Comparison of ENCODE assay signal across 24 cellular contexts in genomic region chr5:119239119-119239417, GRCh38.
DNase-seq lines count a peak whose midpoint lies in the region; ATAC-seq, FAIRE-seq and TF ChIP-seq lines count a peak whose summit lies in the region.
"Had no signal": no experiment of that assay in that cellular context is flagged by ENCODE, and none has a peak within 500 bp of the region (broad histone marks: within the 10 kb centered on the region; RNA-seq: fewer than 3 reads in every experiment).

No MANE protein-coding gene starts in this region.

- intact Hi-C loops in activated CD8-positive, alpha-beta T cell treated with anti-CD3 and anti-CD28 coated beads for 36 hours (cut with micrococcal nuclease), result no loop called here
- intact Hi-C loops in mammary epithelial cell (cut with micrococcal nuclease), result no loop called here

- no peaks in the 10 kb centered on the region for H3K27me3 Mint-ChIP-seq in activated CD8-positive, alpha-beta T cell treated with anti-CD3 and anti-CD28 coated beads for 36 hours
- H3K27me3 Mint-ChIP-seq in activated CD8-positive, alpha-beta T cell treated with anti-CD3 and anti-CD28 coated beads, Interleukin-2, amount 10 ng/mL, durations not matched to agents 7 days and 5 days (ENCODE audit: low read depth), result no peaks in the 10 kb centered on the region
- no peaks in the 10 kb centered on the region for H3K27me3 Mint-ChIP-seq in naive thymus-derived CD8-positive, alpha-beta T cell
- H3K27me3 Mint-ChIP-seq: CD4-positive, alpha-beta memory T cell had no signal

- CTCF ChIA-PET in activated CD8-positive, alpha-beta T cell treated with anti-CD3 and anti-CD28 coated beads for 36 hours (lab: Charles Lee), result interaction anchor here (1.3 to 3.7 kb wide), 5 partner anchors 16 to 251 kb away, joined by 4 to 22 read pairs (median 12); partner anchors contain the start of gene DTWD2
- CTCF ChIA-PET in activated CD8-positive, alpha-beta T cell treated with anti-CD3 and anti-CD28 coated beads, Interleukin-2, amount 10 ng/mL, durations not matched to agents 7 days and 5 days (lab: Charles Lee), result interaction anchor here (0.6 to 3.3 kb wide), 4 partner anchors 29 to 251 kb away, joined by 3 to 12 read pairs (median 6); partner anchors contain the start of gene DTWD2
- CTCF ChIA-PET in mammary epithelial cell (lab: Charles Lee; ENCODE audit: low non-redundant PET), result no interaction called here

- no TSS peak for BruUV-seq in mammary epithelial cell (replicated peaks; lab: Mats Ljungman, UMichigan)

- dilution Hi-C loops in mammary epithelial cell (cut with HindIII; ENCODE audit: low sequenced_read_pairs), result no loop called here

- H3K4me3 Mint-ChIP-seq in activated CD8-positive, alpha-beta T cell treated with anti-CD3 and anti-CD28 coated beads for 36 hours, result peak overlapping the region; percentile 53
- H3K4me3 Mint-ChIP-seq in activated CD8-positive, alpha-beta T cell treated with anti-CD3 and anti-CD28 coated beads, Interleukin-2, amount 10 ng/mL, durations not matched to agents 7 days and 5 days, result no peak overlapping the region
- H3K4me3 Mint-ChIP-seq in naive thymus-derived CD8-positive, alpha-beta T cell, result peak overlapping the region in 9 of 10 donors; percentile 6 to 80 (median 67)

- no peaks in the 10 kb centered on the region for H3K4me1 ChIP-seq in mammary epithelial cell (ENCODE audit: insufficient read depth, low read length)
- H3K4me1 ChIP-seq: BLaER1, Caco-2 had no signal

- H3K36me3 Mint-ChIP-seq in activated CD8-positive, alpha-beta T cell treated with anti-CD3 and anti-CD28 coated beads for 36 hours (ENCODE audit: low read depth), result peaks cover 12% of the 10 kb centered on the region
- peaks cover 21% of the 10 kb centered on the region for H3K36me3 Mint-ChIP-seq in activated CD8-positive, alpha-beta T cell treated with anti-CD3 and anti-CD28 coated beads, Interleukin-2, amount 10 ng/mL, durations not matched to agents 7 days and 5 days (ENCODE audit: low read depth)
- peaks cover 0 to 16% (median 13%) of the 10 kb centered on the region in 3 donors for H3K36me3 Mint-ChIP-seq in naive thymus-derived CD8-positive, alpha-beta T cell

- no peaks in the 10 kb centered on the region for H3K27me3 ChIP-seq in mammary epithelial cell (ENCODE audit: insufficient read depth, low read length)
- H3K27me3 ChIP-seq: BLaER1 had no signal

- peak; percentile 63 for ATAC-seq in activated CD8-positive, alpha-beta T cell treated with anti-CD3 and anti-CD28 coated beads for 36 hours
- ATAC-seq in activated CD8-positive, alpha-beta T cell treated with anti-CD3 and anti-CD28 coated beads, Interleukin-2, amount 10 ng/mL, durations not matched to agents 7 days and 5 days, result no peak
- peak; percentile 77 to 82 for ATAC-seq in naive thymus-derived CD8-positive, alpha-beta T cell
- ATAC-seq: HepG2 had no signal

- no peaks in the 10 kb centered on the region for H3K9me3 ChIP-seq in mammary epithelial cell (replicated peaks; ENCODE audit: insufficient read depth, low read length)
- H3K9me3 ChIP-seq: BLaER1, Caco-2 had no signal

- no peak for TF ChIP-seq CTCF in activated CD8-positive, alpha-beta T cell treated with anti-CD3 and anti-CD28 coated beads for 36 hours (IDR thresholded peaks at IDR 0.05)
- no peak for TF ChIP-seq CTCF in mammary epithelial cell (conservative IDR thresholded peaks at IDR 0.05 in 1 of 2, IDR thresholded peaks at IDR 0.05 in 1 of 2; ENCODE audit: extremely low read depth in 1 of 2, insufficient read depth in 1 of 2, low read depth in 1 of 2, low read length in 2 of 2)

- H3K27ac Mint-ChIP-seq in activated CD8-positive, alpha-beta T cell treated with anti-CD3 and anti-CD28 coated beads for 36 hours, result peak overlapping the region; percentile 82
- no peak overlapping the region for H3K27ac Mint-ChIP-seq in activated CD8-positive, alpha-beta T cell treated with anti-CD3 and anti-CD28 coated beads, Interleukin-2, amount 10 ng/mL, durations not matched to agents 7 days and 5 days
- peak overlapping the region; percentile 42 to 93 (median 90) for H3K27ac Mint-ChIP-seq in naive thymus-derived CD8-positive, alpha-beta T cell

- H3K9ac ChIP-seq in mammary epithelial cell (ENCODE audit: insufficient read depth, low read length), result no peak overlapping the region
- H3K9ac ChIP-seq: BLaER1, GM23248 had no signal

- H3K4me3 ChIP-seq in mammary epithelial cell (replicated peaks in 1 of 3; ENCODE audit: insufficient read depth in 1 of 3, low read depth in 2 of 3, low read length in 3 of 3), result no peak overlapping the region
- H3K4me3 ChIP-seq: BLaER1, GM23248 had no signal

- no peak overlapping the region for H2AFZ ChIP-seq in mammary epithelial cell (ENCODE audit: low read depth, low read length)
- H2AFZ ChIP-seq: GM23248 had no signal

- H3K79me2 ChIP-seq in mammary epithelial cell (ENCODE audit: insufficient read depth, low read length), result no peaks in the 10 kb centered on the region

- H3K27ac ChIP-seq in mammary epithelial cell (ENCODE audit: insufficient read depth, low read depth, low read length), result no peak overlapping the region
- H3K27ac ChIP-seq: BLaER1, GM23248 had no signal

- POLR2A ChIA-PET in activated CD8-positive, alpha-beta T cell treated with anti-CD3 and anti-CD28 coated beads for 36 hours (lab: Charles Lee), result interaction anchor here (1.2 kb wide), 1 partner anchor 12 kb away, joined by 3 read pairs; no protein-coding TSS in a partner anchor
- POLR2A ChIA-PET in activated CD8-positive, alpha-beta T cell treated with anti-CD3 and anti-CD28 coated beads, Interleukin-2, amount 10 ng/mL, durations not matched to agents 7 days and 5 days (lab: Charles Lee), result interaction anchor here (0.6 to 0.8 kb wide), 4 partner anchors 15 to 51 kb away, joined by 3 to 5 read pairs (median 4); no protein-coding TSS in a partner anchor
- POLR2A ChIA-PET in naive thymus-derived CD8-positive, alpha-beta T cell (lab: Charles Lee), result interaction anchor here (0.8 to 1.5 kb wide), 4 partner anchors 30 to 168 kb away, joined by 3 to 6 read pairs (median 4); partner anchors contain the start of gene DMXL1

- no peaks in the 10 kb centered on the region for H4K20me1 ChIP-seq in mammary epithelial cell (ENCODE audit: insufficient read depth, low read length)
- H4K20me1 ChIP-seq: BLaER1 had no signal

- H3K36me3 ChIP-seq in mammary epithelial cell (ENCODE audit: insufficient read depth, low read length), result no peaks in the 10 kb centered on the region

- H3K9me3 Mint-ChIP-seq in activated CD8-positive, alpha-beta T cell treated with anti-CD3 and anti-CD28 coated beads for 36 hours, result no peaks in the 10 kb centered on the region
- H3K9me3 Mint-ChIP-seq in activated CD8-positive, alpha-beta T cell treated with anti-CD3 and anti-CD28 coated beads, Interleukin-2, amount 10 ng/mL, durations not matched to agents 7 days and 5 days (ENCODE audit: insufficient read depth), result no peaks in the 10 kb centered on the region
- H3K9me3 Mint-ChIP-seq in naive thymus-derived CD8-positive, alpha-beta T cell, result no peaks in the 10 kb centered on the region
- H3K9me3 Mint-ChIP-seq: CD4-positive, alpha-beta memory T cell had no signal

- no peak for FAIRE-seq in RCC 7860 (lab: Jason Lieb, UNC)
- FAIRE-seq: HepG2 had no signal

- peaks cover 23% of the 10 kb centered on the region for H3K4me1 Mint-ChIP-seq in activated CD8-positive, alpha-beta T cell treated with anti-CD3 and anti-CD28 coated beads for 36 hours (ENCODE audit: low read depth)
- peaks cover 16% of the 10 kb centered on the region for H3K4me1 Mint-ChIP-seq in activated CD8-positive, alpha-beta T cell treated with anti-CD3 and anti-CD28 coated beads, Interleukin-2, amount 10 ng/mL, durations not matched to agents 7 days and 5 days (ENCODE audit: low read depth)
- peaks cover 10 to 33% (median 30%) of the 10 kb centered on the region in 4 donors for H3K4me1 Mint-ChIP-seq in naive thymus-derived CD8-positive, alpha-beta T cell

- no peak overlapping the region for H3K4me2 ChIP-seq in mammary epithelial cell (ENCODE audit: insufficient read depth, low read depth, low read length)
- H3K4me2 ChIP-seq: BLaER1 had no signal

- DNase-seq in activated CD8-positive, alpha-beta T cell treated with anti-CD3 and anti-CD28 coated beads for 36 hours, result no peak
- no peak for DNase-seq in activated CD8-positive, alpha-beta T cell treated with anti-CD3 and anti-CD28 coated beads, Interleukin-2, amount 10 ng/mL, durations not matched to agents 7 days and 5 days
- peak in 5 of 6 experiments; percentile 1 to 67 (median 44) for DNase-seq in stimulated activated naive CD4-positive, alpha-beta T cell (lab: John Stamatoyannopoulos, UW)
- DNase-seq in stimulated activated naive CD4-positive, alpha-beta T cell treated with Interleukin-2 at 50 U/mL for 16 hours (lab: John Stamatoyannopoulos, UW), result no peak
- peak in 5 of 10 donors; percentile 12 to 67 (median 40) for DNase-seq in naive thymus-derived CD8-positive, alpha-beta T cell
- DNase-seq in 8988T, result no peak
- no peak for DNase-seq in mammary epithelial cell
- no peak for DNase-seq in RCC 7860 (ENCODE audit: low spot score)
- DNase-seq: Caco-2, GM23248, H7, Kasumi-1, NCI-H1092 treated with DMSO at 0.1 percent for 48 hours, NCI-H1436, NCI-H187, NCI-H2081 treated with DMSO at 0.1 percent for 48 hours, NCI-H2171, NCI-H226, NCI-H510A, NCI-H69, SHP77 had no signal

- in situ Hi-C loops in mammary epithelial cell (cut with MboI; ENCODE audit: low sequenced_read_pairs in 2 of 2), result no loop called here

Comparison
In these comparisons a context has a peak if more than half of its experiments do, and no peak if none do; other contexts are left out.
1. DNase-seq: peak in stimulated activated naive CD4-positive, alpha-beta T cell (5 of 6); none in activated CD8-positive, alpha-beta T cell treated with anti-CD3 and anti-CD28 coated beads for 36 hours (single experiment), activated CD8-positive, alpha-beta T cell treated with anti-CD3 and anti-CD28 coated beads, Interleukin-2, amount 10 ng/mL, durations not matched to agents 7 days and 5 days (single experiment), stimulated activated naive CD4-positive, alpha-beta T cell treated with Interleukin-2 at 50 U/mL for 16 hours (single experiment), 8988T (single experiment), mammary epithelial cell (single experiment) and RCC 7860 (single experiment).